11 cellular contexts compared by ENCODE assay signal in genomic region chr14:90675399-90675798, GRCh38.
DNase-seq lines count a peak whose midpoint lies in the region; ATAC-seq, FAIRE-seq and TF ChIP-seq lines count a peak whose summit lies in the region.
"Had no signal": no experiment of that assay in that cellular context is flagged by ENCODE, and none has a peak within 500 bp of the region (broad histone marks: within the 10 kb centered on the region; RNA-seq: fewer than 3 reads in every experiment).

No MANE protein-coding gene starts in this region.

- FAIRE-seq in pancreas (lab: Jason Lieb, UNC) = no peak

- DNase-seq in COLO829 (ENCODE audit: low spot score) (peak; percentile 10), NCI-H446 (lab: John Stamatoyannopoulos, UW) (peak; percentile 93 to 97), pancreas (no peak), WERI-Rb-1 (no peak)
- DNase-seq in activated CD4-positive, alpha-beta T cell treated with anti-CD3 and anti-CD28 coated beads, Interleukin-2, amount 50 U/mL, for 4 hours = no peak
- no peak for DNase-seq in activated T-cell treated with anti-CD3 and anti-CD28 coated beads, Interleukin-2, amount 50 U/mL, for 1 hour
- DNase-seq: activated CD8-positive, alpha-beta memory T cell treated with anti-CD3 and anti-CD28 coated beads, Interleukin-2, amount 10 ng/mL, durations not matched to agents 7 days and 5 days; left colon had no signal

- no peak overlapping the region for H3K4me3 ChIP-seq in pancreas
- no peak overlapping the region for H3K4me3 ChIP-seq in WERI-Rb-1 (ENCODE audit: low read depth, low read length)
- H3K4me3 ChIP-seq: SK-N-MC had no signal

- H3K36me3 ChIP-seq in pancreas = no peaks in the 10 kb centered on the region
- H3K36me3 ChIP-seq in WERI-Rb-1 = peaks cover 83% of the 10 kb centered on the region

- H3K27me3 ChIP-seq in pancreas (no peaks in the 10 kb centered on the region), WERI-Rb-1 (ENCODE audit: insufficient read depth, low read depth, severe bottlenecking) (no peaks in the 10 kb centered on the region)

- H3K4me1 ChIP-seq in pancreas = no peaks in the 10 kb centered on the region

- H3K9me3 ChIP-seq in pancreas (no peaks in the 10 kb centered on the region), WERI-Rb-1 (ENCODE audit: severe bottlenecking) (no peaks in the 10 kb centered on the region)

- intact Hi-C loops in pancreas (cut with DNase I) = no loop called here

- TF ChIP-seq CTCF in pancreas (IDR thresholded peaks at IDR 0.05) (no peak), WERI-Rb-1 (IDR thresholded peaks at IDR 0.05; ENCODE audit: low read depth, low read length) (no peak)

- ATAC-seq in pancreas = peak in 3 of 4 donors; percentile 37 to 74 (median 74)
- no peak for ATAC-seq in GM19035 (IDR thresholded peaks at IDR 0.05; ENCODE audit: unreplicated experiment)
- ATAC-seq: activated CD8-positive, alpha-beta memory T cell treated with anti-CD3 and anti-CD28 coated beads, Interleukin-2, amount 10 ng/mL, durations not matched to agents 7 days and 5 days; left colon had no signal

- H3K27ac ChIP-seq in cingulate gyrus (ENCODE audit: low read depth, low read length) (peak overlapping the region; percentile 31), pancreas (no peak overlapping the region), WERI-Rb-1 (no peak overlapping the region)
- H3K27ac ChIP-seq: SK-N-MC had no signal

- WGBS in pancreas, 2 donors = 73 to 78% methylated on average over 7 of the region's 7 CpGs

Comparison
In these comparisons a context has a peak if more than half of its experiments do, and no peak if none do; other contexts are left out.
1. DNase-seq: peak in COLO829 (single experiment) and NCI-H446 (2 of 2); none in pancreas (0 of 6), WERI-Rb-1 (single experiment), activated CD4-positive, alpha-beta T cell treated with anti-CD3 and anti-CD28 coated beads, Interleukin-2, amount 50 U/mL, for 4 hours (0 of 2) and activated T-cell treated with anti-CD3 and anti-CD28 coated beads, Interleukin-2, amount 50 U/mL, for 1 hour (single experiment).